1 cellular context compared by ENCODE assay signal in genomic region chr10:32120147-32120546, GRCh38.
TF ChIP-seq lines count a peak whose summit lies in the region.

No MANE protein-coding gene starts in this region.

TF ChIP-seq in HepG2, 621 proteins besides CTCF, POLR2A, EP300 and RAD21 (continued from another document):
- TF ChIP-seq ZNF770 (CRISPR knock-in tag; IDR thresholded peaks at IDR 0.05) (no peak), ZNF776 (CRISPR knock-in tag; IDR thresholded peaks at IDR 0.05) (no peak), SP5 (CRISPR knock-in tag; IDR thresholded peaks at IDR 0.05; ENCODE audit: borderline replicate concordance, low read depth) (peak; percentile 43; the same call in 1 of the 2 replicates), SNAI1 (CRISPR knock-in tag; IDR thresholded peaks at IDR 0.05; ENCODE audit: borderline replicate concordance) (no peak), SNRNP70 (IDR thresholded peaks at IDR 0.05; ENCODE audit: low read depth, low read length) (no peak), ZNF577 (CRISPR knock-in tag; IDR thresholded peaks at IDR 0.05; ENCODE audit: borderline replicate concordance, low read depth) (no peak), ZNF761 (CRISPR knock-in tag; conservative IDR thresholded peaks at IDR 0.05) (no peak), ZNF343 (CRISPR knock-in tag; IDR thresholded peaks at IDR 0.05) (no peak), FOXM1 (CRISPR knock-in tag; IDR thresholded peaks at IDR 0.05) (no peak), KDM5B (CRISPR knock-in tag; IDR thresholded peaks at IDR 0.05; ENCODE audit: borderline replicate concordance) (no peak), MEIS1 (CRISPR knock-in tag; IDR thresholded peaks at IDR 0.05; ENCODE audit: borderline replicate concordance) (no peak), HIVEP1 (CRISPR knock-in tag; IDR thresholded peaks at IDR 0.05) (no peak), BRD4 (CRISPR knock-in tag; IDR thresholded peaks at IDR 0.05) (no peak), ISX (CRISPR knock-in tag; conservative IDR thresholded peaks at IDR 0.05) (no peak), NCOA2 (CRISPR knock-in tag; IDR thresholded peaks at IDR 0.05) (peak; percentile 76), ZNF138 (CRISPR knock-in tag; IDR thresholded peaks at IDR 0.05; ENCODE audit: low read depth) (no peak), RXRA (CRISPR knock-in tag; IDR thresholded peaks at IDR 0.05) (no peak), ZMAT3 (CRISPR knock-in tag; conservative IDR thresholded peaks at IDR 0.05) (no peak), SAP130 (CRISPR knock-in tag; IDR thresholded peaks at IDR 0.05; ENCODE audit: low read depth) (0 out of 2 replicates have a peak, but pooled peaks have one; percentile 21), SOX5 (CRISPR knock-in tag; IDR thresholded peaks at IDR 0.05; ENCODE audit: borderline replicate concordance) (peak; percentile 59; the same call in 1 of the 2 replicates), MAFF (IDR thresholded peaks at IDR 0.05; ENCODE audit: low read depth, low read length) (no peak), ZFP90 (CRISPR knock-in tag; IDR thresholded peaks at IDR 0.05; ENCODE audit: borderline replicate concordance) (no peak), ADNP (CRISPR knock-in tag; IDR thresholded peaks at IDR 0.05) (no peak), NBN (conservative IDR thresholded peaks at IDR 0.05) (no peak)
- TF ChIP-seq, protein P1, sequence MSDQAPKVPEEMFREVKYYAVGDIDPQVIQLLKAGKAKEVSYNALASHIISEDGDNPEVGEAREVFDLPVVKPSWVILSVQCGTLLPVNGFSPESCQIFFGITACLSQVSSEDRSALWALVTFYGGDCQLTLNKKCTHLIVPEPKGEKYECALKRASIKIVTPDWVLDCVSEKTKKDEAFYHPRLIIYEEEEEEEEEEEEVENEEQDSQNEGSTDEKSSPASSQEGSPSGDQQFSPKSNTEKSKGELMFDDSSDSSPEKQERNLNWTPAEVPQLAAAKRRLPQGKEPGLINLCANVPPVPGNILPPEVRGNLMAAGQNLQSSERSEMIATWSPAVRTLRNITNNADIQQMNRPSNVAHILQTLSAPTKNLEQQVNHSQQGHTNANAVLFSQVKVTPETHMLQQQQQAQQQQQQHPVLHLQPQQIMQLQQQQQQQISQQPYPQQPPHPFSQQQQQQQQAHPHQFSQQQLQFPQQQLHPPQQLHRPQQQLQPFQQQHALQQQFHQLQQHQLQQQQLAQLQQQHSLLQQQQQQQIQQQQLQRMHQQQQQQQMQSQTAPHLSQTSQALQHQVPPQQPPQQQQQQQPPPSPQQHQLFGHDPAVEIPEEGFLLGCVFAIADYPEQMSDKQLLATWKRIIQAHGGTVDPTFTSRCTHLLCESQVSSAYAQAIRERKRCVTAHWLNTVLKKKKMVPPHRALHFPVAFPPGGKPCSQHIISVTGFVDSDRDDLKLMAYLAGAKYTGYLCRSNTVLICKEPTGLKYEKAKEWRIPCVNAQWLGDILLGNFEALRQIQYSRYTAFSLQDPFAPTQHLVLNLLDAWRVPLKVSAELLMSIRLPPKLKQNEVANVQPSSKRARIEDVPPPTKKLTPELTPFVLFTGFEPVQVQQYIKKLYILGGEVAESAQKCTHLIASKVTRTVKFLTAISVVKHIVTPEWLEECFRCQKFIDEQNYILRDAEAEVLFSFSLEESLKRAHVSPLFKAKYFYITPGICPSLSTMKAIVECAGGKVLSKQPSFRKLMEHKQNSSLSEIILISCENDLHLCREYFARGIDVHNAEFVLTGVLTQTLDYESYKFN (CRISPR knock-in tag; conservative IDR thresholded peaks at IDR 0.05) = peak; percentile 52; the same call in 1 of the 2 replicates
- TF ChIP-seq, protein P2, sequence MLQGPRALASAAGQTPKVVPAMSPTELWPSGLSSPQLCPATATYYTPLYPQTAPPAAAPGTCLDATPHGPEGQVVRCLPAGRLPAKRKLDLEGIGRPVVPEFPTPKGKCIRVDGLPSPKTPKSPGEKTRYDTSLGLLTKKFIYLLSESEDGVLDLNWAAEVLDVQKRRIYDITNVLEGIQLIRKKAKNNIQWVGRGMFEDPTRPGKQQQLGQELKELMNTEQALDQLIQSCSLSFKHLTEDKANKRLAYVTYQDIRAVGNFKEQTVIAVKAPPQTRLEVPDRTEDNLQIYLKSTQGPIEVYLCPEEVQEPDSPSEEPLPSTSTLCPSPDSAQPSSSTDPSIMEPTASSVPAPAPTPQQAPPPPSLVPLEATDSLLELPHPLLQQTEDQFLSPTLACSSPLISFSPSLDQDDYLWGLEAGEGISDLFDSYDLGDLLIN (CRISPR knock-in tag; IDR thresholded peaks at IDR 0.05; ENCODE audit: borderline replicate concordance) = no peak
